In genomic region chr17:48915459-48916282, GRCh38 we compare ENCODE assay signal across 8 cellular contexts. TPM values are rescaled to one million over a fixed set of nuclear protein-coding genes. Genes with fewer than 3 reads are reported as not detected.
A peak's percentile ranks its signal among the peaks of the same experiment; 100 is the strongest.
DNase-seq lines count a peak whose midpoint lies in the region; ATAC-seq and TF ChIP-seq lines count a peak whose summit lies in the region.

No MANE protein-coding gene starts in this region.

- H3K4me3 Mint-ChIP-seq in activated CD4-positive, alpha-beta memory T cell treated with anti-CD3 and anti-CD28 coated beads, Interleukin-2, amount 10 ng/mL, durations not matched to agents 7 days and 5 days, result peak overlapping the region; percentile 72

- no peak for TF ChIP-seq CTCF in AG04450 (IDR thresholded peaks at IDR 0.05; ENCODE audit: low read depth, low read length)
- TF ChIP-seq CTCF in fibroblast of pulmonary artery (IDR thresholded peaks at IDR 0.05; ENCODE audit: low read length, missing control alignments), result no peak

- no peaks in the 10 kb centered on the region for H3K27me3 ChIP-seq in AG04450 (ENCODE audit: control insufficient read depth, insufficient read depth, low read length)

- DNase-seq in AG04450 (ENCODE audit: low read depth, low spot score) (peak; percentile 55), GM19238 (ENCODE audit: insufficient read length, low spot score) (peak; percentile 42), fibroblast of pulmonary artery (ENCODE audit: low read depth) (peak; percentile 87), NCI-H1436 treated with DMSO at 0.1 percent for 48 hours (lab: John Stamatoyannopoulos, UW) (no peak), NCI-H1436 (lab: John Stamatoyannopoulos, UW) (no peak)
- DNase-seq in activated CD4-positive, alpha-beta memory T cell treated with anti-CD3 and anti-CD28 coated beads, Interleukin-2, amount 10 ng/mL, durations not matched to agents 7 days and 5 days, result peak; percentile 54
- DNase-seq in stimulated activated CD4-positive, alpha-beta T cell treated with anti-CD3 and anti-CD28 coated beads, Interleukin-2, amount 100 ng/mL, for 4 hours (ENCODE audit: low read depth), result peak; percentile 35

- H3K9me3 Mint-ChIP-seq in activated CD4-positive, alpha-beta memory T cell treated with anti-CD3 and anti-CD28 coated beads, Interleukin-2, amount 10 ng/mL, durations not matched to agents 7 days and 5 days, result no peaks in the 10 kb centered on the region

- peak overlapping the region; percentile 96 for H3K27ac ChIP-seq in AG04450 (ENCODE audit: low read depth, low read length)

- CTCF ChIA-PET in AG04450 (lab: Charles Lee), result interaction anchor here (0.7 to 2.4 kb wide), 3 partner anchors 117 to 878 kb away, joined by 4 to 15 read pairs (median 6); no protein-coding TSS in a partner anchor
- CTCF ChIA-PET in activated CD4-positive, alpha-beta memory T cell treated with anti-CD3 and anti-CD28 coated beads, Interleukin-2, amount 10 ng/mL, durations not matched to agents 7 days and 5 days (lab: Charles Lee), result interaction anchor here (1.0 to 1.4 kb wide), 2 partner anchors 31 to 37 kb away, joined by 4 read pairs; no protein-coding TSS in a partner anchor

- no peaks in the 10 kb centered on the region for H3K9me3 ChIP-seq in AG04450 (ENCODE audit: control insufficient read depth, insufficient read depth, low read length)

- POLR2A ChIA-PET in AG04450 (lab: Yijun Ruan, JAX), result interaction anchor here (0.6 to 0.9 kb wide), 4 partner anchors 8 to 116 kb away, joined by 3 to 7 read pairs (median 4); no protein-coding TSS in a partner anchor
- POLR2A ChIA-PET in activated CD4-positive, alpha-beta memory T cell treated with anti-CD3 and anti-CD28 coated beads, Interleukin-2, amount 10 ng/mL, durations not matched to agents 7 days and 5 days (lab: Charles Lee), result interaction anchor here (0.9 to 1.8 kb wide), 6 partner anchors 8 to 29 kb away, joined by 3 to 11 read pairs (median 4); partner anchors contain the start of genes ATP5MC1 and SNF8

- H3K27me3 Mint-ChIP-seq in activated CD4-positive, alpha-beta memory T cell treated with anti-CD3 and anti-CD28 coated beads, Interleukin-2, amount 10 ng/mL, durations not matched to agents 7 days and 5 days, result no peaks in the 10 kb centered on the region

- H3K36me3 Mint-ChIP-seq in activated CD4-positive, alpha-beta memory T cell treated with anti-CD3 and anti-CD28 coated beads, Interleukin-2, amount 10 ng/mL, durations not matched to agents 7 days and 5 days (ENCODE audit: low read depth), result peaks cover 68% of the 10 kb centered on the region

- peak overlapping the region; percentile 94 for H3K27ac Mint-ChIP-seq in activated CD4-positive, alpha-beta memory T cell treated with anti-CD3 and anti-CD28 coated beads, Interleukin-2, amount 10 ng/mL, durations not matched to agents 7 days and 5 days

- peak overlapping the region; percentile 29; the same call in 1 of the 2 replicates for H3K4me3 ChIP-seq in AG04450 (ENCODE audit: low read depth, low read length)
- no peak overlapping the region for H3K4me3 ChIP-seq in fibroblast of pulmonary artery (replicated peaks; ENCODE audit: low read depth, low read length)

- peak; percentile 83 for ATAC-seq in HG03460 (IDR thresholded peaks at IDR 0.05; ENCODE audit: unreplicated experiment)

- peaks cover 58% of the 10 kb centered on the region for H3K4me1 Mint-ChIP-seq in activated CD4-positive, alpha-beta memory T cell treated with anti-CD3 and anti-CD28 coated beads, Interleukin-2, amount 10 ng/mL, durations not matched to agents 7 days and 5 days

RNA-seq across cellular contexts. Expression of gene UBE2Z, which starts 7.5 kb away (rescaled TPM):
- 176 and 178 TPM in 2 replicates for polyA plus RNA-seq in AG04450 (2011; rRNA removed)
- polyA minus RNA-seq in AG04450 (2011; rRNA and poly(A)+ RNA removed), result 138 and 142 TPM in 2 replicates
- total RNA-seq in activated CD4-positive, alpha-beta memory T cell treated with anti-CD3 and anti-CD28 coated beads, Interleukin-2, amount 10 ng/mL, durations not matched to agents 7 days and 5 days, result 10 to 100 TPM; 83.3 to 85.1 TPM

RNA-seq across cellular contexts. Expression of gene ATP5MC1, which starts 23.1 kb away (rescaled TPM):
- 92.5 and 135 TPM in 2 replicates for polyA plus RNA-seq in AG04450 (2011; rRNA removed)
- 57.1 and 60.4 TPM in 2 replicates for polyA minus RNA-seq in AG04450 (2011; rRNA and poly(A)+ RNA removed)
- total RNA-seq in activated CD4-positive, alpha-beta memory T cell treated with anti-CD3 and anti-CD28 coated beads, Interleukin-2, amount 10 ng/mL, durations not matched to agents 7 days and 5 days, result 10 to 100 TPM; 55.6 to 61.2 TPM

RNA-seq across cellular contexts. Expression of gene SNF8, which starts 29.0 kb away (rescaled TPM):
- polyA plus RNA-seq in AG04450 (2011; rRNA removed), result 116 and 119 TPM in 2 replicates
- 104 and 105 TPM in 2 replicates for polyA minus RNA-seq in AG04450 (2011; rRNA and poly(A)+ RNA removed)
- total RNA-seq in activated CD4-positive, alpha-beta memory T cell treated with anti-CD3 and anti-CD28 coated beads, Interleukin-2, amount 10 ng/mL, durations not matched to agents 7 days and 5 days, result 10 to 100 TPM; 94.9 to 97.9 TPM

RNA-seq across cellular contexts. Expression of gene GIP, which starts 52.7 kb away (rescaled TPM):
- polyA plus RNA-seq in AG04450 (2011; rRNA removed), result 0.25 and 0.38 TPM in 2 replicates
- not detected in 2 replicates for polyA minus RNA-seq in AG04450 (2011; rRNA and poly(A)+ RNA removed)
- not detected for total RNA-seq in activated CD4-positive, alpha-beta memory T cell treated with anti-CD3 and anti-CD28 coated beads, Interleukin-2, amount 10 ng/mL, durations not matched to agents 7 days and 5 days

Comparison
In these comparisons a context has a peak if more than half of its experiments do, and no peak if none do; other contexts are left out.
1. DNase-seq: peak in AG04450 (single experiment), GM19238 (single experiment), activated CD4-positive, alpha-beta memory T cell treated with anti-CD3 and anti-CD28 coated beads, Interleukin-2, amount 10 ng/mL, durations not matched to agents 7 days and 5 days (single experiment), fibroblast of pulmonary artery (single experiment) and stimulated activated CD4-positive, alpha-beta T cell treated with anti-CD3 and anti-CD28 coated beads, Interleukin-2, amount 100 ng/mL, for 4 hours (single experiment); none in NCI-H1436 treated with DMSO at 0.1 percent for 48 hours (single experiment) and NCI-H1436 (single experiment).